Comparison of ENCODE assay signal across 30 cellular contexts in the genomic region with DNA sequence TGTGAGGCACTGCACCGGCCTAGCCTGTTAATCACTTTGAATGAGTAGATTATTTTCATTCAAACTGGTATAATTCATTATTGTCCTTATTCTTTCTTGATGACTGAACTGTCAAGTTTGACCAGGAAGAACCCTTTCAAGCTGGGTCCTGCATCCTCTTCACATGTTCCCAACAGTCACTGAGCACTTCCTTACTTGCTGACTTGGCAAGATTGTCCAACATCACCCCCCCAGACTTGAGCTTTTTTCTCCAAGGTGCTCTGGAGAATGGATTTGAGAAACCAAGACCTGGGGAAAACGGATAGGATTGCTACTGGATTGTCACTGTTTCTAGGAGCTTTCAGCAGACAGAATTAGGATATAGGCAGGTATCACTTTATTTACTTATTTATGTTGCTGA. TPM values are rescaled to one million over a fixed set of nuclear protein-coding genes. Genes with fewer than 3 reads are reported as not detected.
"Had no signal": no experiment of that assay in that cellular context is flagged by ENCODE, and none has a peak within 500 bp of the region (broad histone marks: within the 10 kb centered on the region; RNA-seq: fewer than 3 reads in every experiment).

No MANE protein-coding gene starts in this region.

- H3K27ac Mint-ChIP-seq: dendritic cell treated with granulocyte-macrophage colony-stimulating factor and Interleukin-4, amounts not matched to agents 40 ng/mL and 50 ng/mL, for 4 days; memory B cell; natural killer cell; neural progenitor cell; T-helper 17 cell had no signal

- H3K9me3 Mint-ChIP-seq: central memory CD8-positive, alpha-beta T cell; dendritic cell treated with granulocyte-macrophage colony-stimulating factor and Interleukin-4, amounts not matched to agents 40 ng/mL and 50 ng/mL, for 4 days; memory B cell; natural killer cell; neural progenitor cell had no signal

- DNase-seq: activated CD4-positive, alpha-beta T cell treated with anti-CD3 and anti-CD28 coated beads for 48 hours; activated CD4-positive, alpha-beta T cell treated with anti-CD3 and anti-CD28 coated beads, Interleukin-2, amount 50 U/mL, for 48 hours; activated CD8-positive, alpha-beta memory T cell treated with anti-CD3 and anti-CD28 coated beads, Interleukin-2, amount 50 U/mL, for 48 hours; activated effector memory CD4-positive, alpha-beta T cell treated with anti-CD3 and anti-CD28 coated beads, Interleukin-2, amount 50 U/mL, for 16 hours; activated naive CD4-positive, alpha-beta T cell treated with anti-CD3 and anti-CD28 coated beads, Interleukin-2, amount 50 U/mL, for 16 hours; anterior cingulate cortex; effector CD4-positive, alpha-beta T cell; head of caudate nucleus; hippocampal formation; midbrain; natural killer cell; stimulated activated CD4-positive, alpha-beta T cell treated with anti-CD3 and anti-CD28 coated beads, Interleukin-15, amount 100 ng/mL, for 24 hours; stimulated activated CD4-positive, alpha-beta T cell treated with anti-CD3 and anti-CD28 coated beads, Interleukin-2, amount 100 ng/mL, for 24 hours; stimulated activated naive CD4-positive, alpha-beta T cell treated with Interleukin-2 at 50 U/mL for 16 hours; T-helper 17 cell; T1000; transverse colon; WERI-Rb-1 had no signal

- H3K4me3 Mint-ChIP-seq: central memory CD8-positive, alpha-beta T cell; dendritic cell treated with granulocyte-macrophage colony-stimulating factor and Interleukin-4, amounts not matched to agents 40 ng/mL and 50 ng/mL, for 4 days; memory B cell; natural killer cell; neural progenitor cell; T-helper 17 cell had no signal

- H3K4me3 ChIP-seq: gastroesophageal sphincter, neural progenitor cell, right atrium auricular region, transverse colon had no signal

- ATAC-seq: activated CD4-positive, CD25-positive, alpha-beta regulatory T cell treated with anti-CD3 and anti-CD28 coated beads, Interleukin-2, amount 50 U/mL, for 24 hours; gastroesophageal sphincter; natural killer cell; T-helper 17 cell had no signal

- H3K27ac ChIP-seq: gastroesophageal sphincter, neural progenitor cell, right atrium auricular region, WERI-Rb-1 had no signal

- H3K27me3 ChIP-seq: gastroesophageal sphincter, neural progenitor cell, right atrium auricular region, transverse colon had no signal

- H3K27me3 Mint-ChIP-seq: central memory CD8-positive, alpha-beta T cell; dendritic cell treated with granulocyte-macrophage colony-stimulating factor and Interleukin-4, amounts not matched to agents 40 ng/mL and 50 ng/mL, for 4 days; memory B cell; T-helper 17 cell had no signal

- H3K4me1 Mint-ChIP-seq: memory B cell, neural progenitor cell had no signal

- H3K4me1 ChIP-seq: gastroesophageal sphincter, neural progenitor cell, right atrium auricular region had no signal

- H3K9me3 ChIP-seq: gastroesophageal sphincter, right atrium auricular region, transverse colon had no signal

RNA-seq across cellular contexts. Expression of gene GSG1L, which starts 55.1 kb away (rescaled TPM):
- total RNA-seq: bronchial epithelial cell, epithelial cell of proximal tubule, kidney epithelial cell, omental fat pad, pulmonary artery endothelial cell, T-helper 17 cell, transverse colon had no signal
